Comparison of ENCODE assay signal across 9 cellular contexts in genomic region chr7:2802504-2803341, GRCh38. TPM values are rescaled to one million over a fixed set of nuclear protein-coding genes. Genes with fewer than 3 reads are reported as not detected.
DNase-seq lines count a peak whose midpoint lies in the region; ATAC-seq, FAIRE-seq and TF ChIP-seq lines count a peak whose summit lies in the region.
"Had no signal": no experiment of that assay in that cellular context is flagged by ENCODE, and none has a peak within 500 bp of the region (broad histone marks: within the 10 kb centered on the region; RNA-seq: fewer than 3 reads in every experiment).

No MANE protein-coding gene starts in this region.

- H3K27ac Mint-ChIP-seq in activated CD8-positive, alpha-beta memory T cell treated with anti-CD3 and anti-CD28 coated beads, Interleukin-2, amount 10 ng/mL, durations not matched to agents 7 days and 5 days = no peak overlapping the region

- peak overlapping the region; percentile 49 to 70 (median 55) for H3K4me3 ChIP-seq in HepG2 (replicated peaks in 1 of 3; ENCODE audit: insufficient read depth in 1 of 3, low read depth in 2 of 3, low read length in 3 of 3)
- H3K4me3 ChIP-seq in aorta (ENCODE audit: low read length in 2 of 2) = no peak overlapping the region

- peak; percentile 28 for FAIRE-seq in HepG2 (lab: Jason Lieb, UNC)

- DNase-seq in activated CD8-positive, alpha-beta memory T cell treated with anti-CD3 and anti-CD28 coated beads, Interleukin-2, amount 10 ng/mL, durations not matched to agents 7 days and 5 days = peak; percentile 26
- DNase-seq in activated CD8-positive, alpha-beta memory T cell treated with anti-CD3 and anti-CD28 coated beads for 24 hours = no peak
- DNase-seq in T47D (ENCODE audit: low read depth in 1 of 2, low spot score in 1 of 2) = peak; percentile 30 to 62
- peak; percentile 90 for DNase-seq in HepG2 (ENCODE audit: low spot score)
- no peak for DNase-seq in aorta
- no peak for DNase-seq in midbrain (lab: John Stamatoyannopoulos, UW)
- no peak for DNase-seq in medulla oblongata (ENCODE audit: extremely low spot score)

- BruUV-seq in HepG2 (replicated peaks; lab: Mats Ljungman, UMichigan) = TSS peak; percentile 98

- H3K27me3 ChIP-seq in HepG2 (ENCODE audit: control insufficient read depth in 1 of 2, insufficient read depth in 2 of 2, low read length in 2 of 2) (no peaks in the 10 kb centered on the region), aorta (ENCODE audit: control insufficient read depth in 1 of 2, insufficient read depth in 2 of 2, low read length in 1 of 2) (no peaks in the 10 kb centered on the region)

- no peak for ATAC-seq in activated CD8-positive, alpha-beta memory T cell treated with anti-CD3 and anti-CD28 coated beads, Interleukin-2, amount 10 ng/mL, durations not matched to agents 7 days and 5 days
- ATAC-seq in HepG2 (peak; percentile 67), aorta (ENCODE audit: low FRiP score) (peak; percentile 69), GM18498 (IDR thresholded peaks at IDR 0.05; ENCODE audit: unreplicated experiment) (no peak)
- ATAC-seq: sciatic nerve had no signal

- POLR2A ChIA-PET in HepG2 (lab: Yijun Ruan, JAX) = interaction anchor here (0.6 to 3.9 kb wide), 12 partner anchors 8 to 61 kb away, joined by 3 to 54 read pairs (median 6); no protein-coding TSS in a partner anchor

- intact Hi-C loops in HepG2 (cut with micrococcal nuclease; ENCODE audit: unreplicated experiment) (loop anchor here (1.0 to 5.0 kb wide), 3 partner anchors 42 to 60 kb away; partner anchors contain the start of gene GNA12), aorta (cut with DNase I) (no loop called here)

- peak in 1 of 2 experiments; percentile 95; a peak in 2 of 4 replicates for TF ChIP-seq EP300 in HepG2 (IDR thresholded peaks at IDR 0.05; ENCODE audit: low read depth in 2 of 2, low read length in 2 of 2)
- peak; percentile 77; the same call in 1 of the 2 replicates for TF ChIP-seq EP300 in HepG2 (CRISPR knock-in tag; IDR thresholded peaks at IDR 0.05; ENCODE audit: borderline replicate concordance)

- no peaks in the 10 kb centered on the region; a peak in 1 of 5 replicates for H3K36me3 ChIP-seq in HepG2 (replicated peaks in 1 of 2; ENCODE audit: control insufficient read depth in 1 of 2, insufficient read depth in 2 of 2, low read length in 2 of 2)
- H3K36me3 ChIP-seq in aorta (ENCODE audit: control insufficient read depth in 1 of 2, insufficient read depth in 2 of 2, low read length in 1 of 2) = no peaks in the 10 kb centered on the region

- H3K27ac ChIP-seq in HepG2 (ENCODE audit: extremely low read length, insufficient read depth, low read length) = peak overlapping the region; percentile 97
- H3K27ac ChIP-seq in aorta (ENCODE audit: low read depth in 1 of 2, low read length in 2 of 2) = peak overlapping the region in 1 of 2 donors; percentile 16

- TF ChIP-seq POLR2A in HepG2 (IDR thresholded peaks at IDR 0.05; ENCODE audit: insufficient read depth in 1 of 2, low read depth in 2 of 2, low read length in 2 of 2) = peak; percentile 26 to 68; a peak in 2 of 4 replicates

- no peaks in the 10 kb centered on the region for H3K9me3 ChIP-seq in HepG2 (ENCODE audit: low read length)
- H3K9me3 ChIP-seq in aorta (ENCODE audit: control insufficient read depth, low read length) = no peaks in the 10 kb centered on the region

- WGBS in HepG2 (ENCODE audit: low lambda C conversion rate) = 6% methylated on average over 28 of the region's 28 CpGs
- 20 to 33% methylated on average over 28 of the region's 28 CpGs for WGBS in aorta, 2 donors

- no peaks in the 10 kb centered on the region for H3K36me3 Mint-ChIP-seq in activated CD8-positive, alpha-beta memory T cell treated with anti-CD3 and anti-CD28 coated beads, Interleukin-2, amount 10 ng/mL, durations not matched to agents 7 days and 5 days

- H3K4me1 Mint-ChIP-seq in activated CD8-positive, alpha-beta memory T cell treated with anti-CD3 and anti-CD28 coated beads, Interleukin-2, amount 10 ng/mL, durations not matched to agents 7 days and 5 days = peaks cover 14% of the 10 kb centered on the region

- no peak for TF ChIP-seq RAD21 in HepG2 (CRISPR knock-in tag; IDR thresholded peaks at IDR 0.05)

- in situ Hi-C loops in T47D (cut with HindIII; ENCODE audit: low pct_unique_long_range_greater_than_20kb, low sequenced_read_pairs) = no loop called here
- in situ Hi-C loops in HepG2 (cut with HindIII; ENCODE audit: extremely low pct_ligation_motif_present, low pct_unique_long_range_greater_than_20kb) = no loop called here

- H2AFZ ChIP-seq in HepG2 (ENCODE audit: low read length) = no peak overlapping the region

- peak overlapping the region; percentile 98 for H3K4me2 ChIP-seq in HepG2 (ENCODE audit: low read depth, low read length)

- TF ChIP-seq CTCF in HepG2 (CRISPR knock-in tag; IDR thresholded peaks at IDR 0.05) = peak; percentile 37

- H3K27me3 Mint-ChIP-seq in activated CD8-positive, alpha-beta memory T cell treated with anti-CD3 and anti-CD28 coated beads, Interleukin-2, amount 10 ng/mL, durations not matched to agents 7 days and 5 days = no peaks in the 10 kb centered on the region

- H3K4me1 ChIP-seq in HepG2 (ENCODE audit: insufficient read depth, low read length) (peaks cover 91% of the 10 kb centered on the region), aorta (ENCODE audit: control insufficient read depth in 1 of 2, insufficient read depth in 2 of 2, low read length in 2 of 2) (peaks cover 0 to 3% of the 10 kb centered on the region in 2 donors)

- peaks cover 81% of the 10 kb centered on the region for H3K79me2 ChIP-seq in HepG2 (ENCODE audit: insufficient read depth, low read length)

- peak overlapping the region; percentile 84 for H3K9ac ChIP-seq in HepG2 (ENCODE audit: insufficient read depth, low read depth, low read length)

- no peaks in the 10 kb centered on the region for H4K20me1 ChIP-seq in HepG2 (ENCODE audit: insufficient read depth, low read length)

- CTCF ChIA-PET in activated CD8-positive, alpha-beta memory T cell treated with anti-CD3 and anti-CD28 coated beads, Interleukin-2, amount 10 ng/mL, durations not matched to agents 7 days and 5 days (lab: Charles Lee) = no interaction called here
- CTCF ChIA-PET in HepG2 (lab: Yijun Ruan, JAX; ENCODE audit: low intra/inter-chr PET ratio, low total read pairs) = no interaction called here

- no peak overlapping the region for H3K4me3 Mint-ChIP-seq in activated CD8-positive, alpha-beta memory T cell treated with anti-CD3 and anti-CD28 coated beads, Interleukin-2, amount 10 ng/mL, durations not matched to agents 7 days and 5 days

- no peaks in the 10 kb centered on the region for H3K9me3 Mint-ChIP-seq in activated CD8-positive, alpha-beta memory T cell treated with anti-CD3 and anti-CD28 coated beads, Interleukin-2, amount 10 ng/mL, durations not matched to agents 7 days and 5 days (ENCODE audit: low read depth)

TF ChIP-seq in HepG2, 621 proteins besides CTCF, POLR2A, EP300 and RAD21 (continues in another document):
- TF ChIP-seq ZNF468 (CRISPR knock-in tag; IDR thresholded peaks at IDR 0.05) = no peak
- TF ChIP-seq HNF4G (IDR thresholded peaks at IDR 0.05; ENCODE audit: borderline replicate concordance, low read depth, low read length) = peak; percentile 70; the same call in 1 of the 2 replicates
- TF ChIP-seq HNF4G (CRISPR knock-in tag; IDR thresholded peaks at IDR 0.05; ENCODE audit: borderline replicate concordance, low read depth) = peak; percentile 53; the same call in 1 of the 2 replicates
- peak; percentile 88; the same call in 1 of the 2 replicates for TF ChIP-seq SOX5 (CRISPR knock-in tag; IDR thresholded peaks at IDR 0.05; ENCODE audit: borderline replicate concordance)
- TF ChIP-seq ZNF576 (CRISPR knock-in tag; IDR thresholded peaks at IDR 0.05) = no peak

RNA-seq across cellular contexts. Expression of gene GNA12, which starts 41.4 kb away (rescaled TPM):
- total RNA-seq in activated CD8-positive, alpha-beta memory T cell treated with anti-CD3 and anti-CD28 coated beads, Interleukin-2, amount 10 ng/mL, durations not matched to agents 7 days and 5 days = 10 to 100 TPM; 14.4 to 18.6 TPM
- total RNA-seq in HepG2 (2016; rRNA removed; fragmentation: Illumina TruSeq; extraction: Trizol) = 16.2 and 23.3 TPM in 2 replicates
- 7.2 and 7.5 TPM in 2 replicates for total RNA-seq in HepG2 (2016; cell fraction: cytosol; rRNA removed; fragmentation: Illumina TruSeq; extraction: Trizol; ENCODE audit: low read depth)
- 16.1 and 17.2 TPM in 2 replicates for total RNA-seq in HepG2 (2016; cell fraction: insoluble cytoplasmic fraction; rRNA removed; fragmentation: Illumina TruSeq; extraction: Trizol)
- 26.9 and 27.9 TPM in 2 replicates for total RNA-seq in HepG2 (2016; cell fraction: membrane; rRNA removed; fragmentation: Illumina TruSeq; extraction: Trizol)
- 14.4 and 16.2 TPM in 2 replicates for total RNA-seq in HepG2 (2016; cell fraction: nucleus; rRNA removed; fragmentation: Illumina TruSeq; extraction: Trizol)
- polyA plus RNA-seq in HepG2 (2011; rRNA removed) = 50.9 and 68.0 TPM in 2 replicates
- 45.6 and 47.6 TPM in 2 replicates for polyA plus RNA-seq in HepG2 (2011; cell fraction: cytosol; rRNA removed)
- polyA plus RNA-seq in HepG2 (2011; cell fraction: nucleus; rRNA removed) = 34.2 and 39.3 TPM in 2 replicates
- 39.2 and 40.4 TPM in 2 replicates for polyA plus RNA-seq in HepG2 (2012)
- polyA plus RNA-seq in HepG2 (2016; cell fraction: cytosol; fragmentation: Illumina TruSeq; extraction: Trizol; ENCODE audit: low read depth) = 11.0 and 12.4 TPM in 2 replicates
- polyA plus RNA-seq in HepG2 (2016; cell fraction: insoluble cytoplasmic fraction; fragmentation: Illumina TruSeq; extraction: Trizol; ENCODE audit: low read depth) = 33.6 and 42.6 TPM in 2 replicates
- polyA plus RNA-seq in HepG2 (2016; cell fraction: membrane; fragmentation: Illumina TruSeq; extraction: Trizol; ENCODE audit: low read depth) = 39.2 and 40.8 TPM in 2 replicates
- 26.9 and 29.3 TPM in 2 replicates for polyA plus RNA-seq in HepG2 (2016; cell fraction: nucleus; fragmentation: Illumina TruSeq; extraction: Trizol; ENCODE audit: insufficient read depth, low read depth)
- 54.6 and 166 TPM in 2 replicates for polyA minus RNA-seq in HepG2 (2011; rRNA and poly(A)+ RNA removed; ENCODE audit: low replicate concordance)
- polyA minus RNA-seq in HepG2 (2011; cell fraction: cytosol; rRNA and poly(A)+ RNA removed) = 37.4 and 48.5 TPM in 2 replicates
- 30.9 and 39.8 TPM in 2 replicates for polyA minus RNA-seq in HepG2 (2011; cell fraction: nucleus; rRNA and poly(A)+ RNA removed)
- 10 to 100 TPM; 53.0 to 56.6 TPM for total RNA-seq in aorta
- polyA plus RNA-seq in aorta = 10 to 100 TPM; 21.4 to 31.6 TPM

Comparison
In these comparisons a context has a peak if more than half of its experiments do, and no peak if none do; other contexts are left out.
1. DNase-seq: peak in activated CD8-positive, alpha-beta memory T cell treated with anti-CD3 and anti-CD28 coated beads, Interleukin-2, amount 10 ng/mL, durations not matched to agents 7 days and 5 days (single experiment), T47D (2 of 2) and HepG2 (single experiment); none in activated CD8-positive, alpha-beta memory T cell treated with anti-CD3 and anti-CD28 coated beads for 24 hours (single experiment), aorta (0 of 2), midbrain (single experiment) and medulla oblongata (single experiment).
2. ATAC-seq: peak in HepG2 (single experiment) and aorta (single experiment); none in activated CD8-positive, alpha-beta memory T cell treated with anti-CD3 and anti-CD28 coated beads, Interleukin-2, amount 10 ng/mL, durations not matched to agents 7 days and 5 days (single experiment) and GM18498 (single experiment).
3. H3K4me3 ChIP-seq: peak in HepG2 (3 of 3); none in aorta (0 of 2).